ENCODE assay signal across 1 cellular context in the genomic region with DNA sequence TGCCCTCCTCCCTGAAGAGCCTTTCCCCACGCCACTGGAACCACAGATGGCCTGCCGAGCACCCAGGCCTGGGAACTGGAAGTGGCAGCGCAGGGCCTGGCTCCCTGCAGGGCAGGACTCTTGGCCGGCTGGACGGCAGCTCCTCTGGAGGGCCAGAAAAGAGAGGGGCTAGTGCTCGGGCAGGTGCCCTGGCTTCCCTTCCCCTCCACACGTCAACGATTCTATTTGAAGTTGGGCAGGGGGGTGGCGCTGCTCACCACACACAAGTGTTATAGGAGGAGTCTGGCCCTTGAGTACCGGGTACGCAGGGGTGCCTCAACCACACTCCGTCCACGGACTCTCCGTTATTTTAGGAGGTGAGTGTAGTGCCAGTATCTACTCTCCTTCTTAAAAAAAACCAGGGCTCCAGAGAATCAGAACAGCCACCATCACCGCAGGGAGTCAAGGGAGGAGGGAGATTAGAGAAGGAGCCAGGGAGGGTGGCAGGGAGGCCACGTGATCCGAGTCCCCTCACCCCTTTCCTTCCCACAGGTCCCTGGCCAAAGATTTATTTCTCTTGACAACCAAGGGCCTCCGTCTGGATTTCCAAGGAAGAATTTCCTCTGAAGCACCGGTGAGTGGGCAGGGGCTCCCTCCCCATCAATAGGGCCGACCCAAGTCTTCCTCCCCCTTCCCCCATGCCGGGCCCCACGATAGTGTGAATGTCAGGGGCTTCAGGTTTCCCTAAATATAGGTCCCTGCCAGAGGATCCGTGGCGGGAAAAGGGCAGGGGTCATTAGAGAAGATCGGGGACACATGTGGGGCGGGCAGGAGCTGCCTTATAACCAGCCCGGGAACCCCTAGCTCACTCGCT.
TF ChIP-seq lines count a peak whose summit lies in the region.

No MANE protein-coding gene starts in this region.

TF ChIP-seq in HepG2, 621 proteins besides CTCF, POLR2A, EP300 and RAD21 (continued from another document and continues in another):
- TF ChIP-seq ARID5B (CRISPR knock-in tag; IDR thresholded peaks at IDR 0.05) (peak; percentile 63), MED1 (CRISPR knock-in tag; IDR thresholded peaks at IDR 0.05) (peak; percentile 51; the same call in 1 of the 2 replicates), ZNF136 (CRISPR knock-in tag; IDR thresholded peaks at IDR 0.05; ENCODE audit: low read depth) (no peak), AGO2 (optimal IDR thresholded peaks at IDR 0.05; ENCODE audit: low read depth, low read length) (peak; percentile 94), ZNF160 (CRISPR knock-in tag; IDR thresholded peaks at IDR 0.05) (peak; percentile 43), IKZF5 (CRISPR knock-in tag; IDR thresholded peaks at IDR 0.05) (peak; percentile 70; the same call in 1 of the 2 replicates), JUND (CRISPR knock-in tag; IDR thresholded peaks at IDR 0.05) (no peak), ZBTB43 (CRISPR knock-in tag; conservative IDR thresholded peaks at IDR 0.05) (0 out of 2 replicates have a peak, but pooled peaks have one; percentile 51), ZBTB7B (CRISPR knock-in tag; IDR thresholded peaks at IDR 0.05) (peak; percentile 80), ZEB1 (IDR thresholded peaks at IDR 0.05; ENCODE audit: insufficient replicate concordance, low read depth) (peak; percentile 63), PHB2 (IDR thresholded peaks at IDR 0.05; ENCODE audit: partially characterized antibody) (no peak), GTF3A (CRISPR knock-in tag; conservative IDR thresholded peaks at IDR 0.05) (no peak), KAT8 (CRISPR knock-in tag; IDR thresholded peaks at IDR 0.05) (peak; percentile 74), KDM4B (CRISPR knock-in tag; IDR thresholded peaks at IDR 0.05) (no peak; the same call in 1 of the 2 replicates), ZNF614 (CRISPR knock-in tag; IDR thresholded peaks at IDR 0.05; ENCODE audit: borderline replicate concordance) (peak; percentile 85; the same call in 1 of the 2 replicates), ZNF121 (CRISPR knock-in tag; IDR thresholded peaks at IDR 0.05) (no peak), GABPA (IDR thresholded peaks at IDR 0.05; ENCODE audit: low read depth, low read length) (no peak), GABPA (CRISPR knock-in tag; IDR thresholded peaks at IDR 0.05; ENCODE audit: low read depth) (peak; percentile 48; the same call in 1 of the 2 replicates), HNRNPLL (IDR thresholded peaks at IDR 0.05; ENCODE audit: low read depth, low read length, poor library complexity, severe bottlenecking) (peak; percentile 54), IKZF4 (CRISPR knock-in tag; IDR thresholded peaks at IDR 0.05; ENCODE audit: borderline replicate concordance, low read depth, not compliant biosample characterization) (peak; percentile 85), ZNF761 (CRISPR knock-in tag; conservative IDR thresholded peaks at IDR 0.05) (no peak), ZNF710 (CRISPR knock-in tag; IDR thresholded peaks at IDR 0.05; ENCODE audit: borderline replicate concordance) (0 out of 2 replicates have a peak, but pooled peaks have one; percentile 25), ZNF543 (CRISPR knock-in tag; IDR thresholded peaks at IDR 0.05) (no peak; the same call in none of the 2 replicates), MIER2 (CRISPR knock-in tag; IDR thresholded peaks at IDR 0.05) (no peak), ZNF775 (CRISPR knock-in tag; IDR thresholded peaks at IDR 0.05; ENCODE audit: borderline replicate concordance) (peak; percentile 62; the same call in 1 of the 2 replicates), GABPB1 (CRISPR knock-in tag; IDR thresholded peaks at IDR 0.05) (peak; percentile 64), GTF2F1 (IDR thresholded peaks at IDR 0.05; ENCODE audit: low read length) (no peak), CBX5 (CRISPR knock-in tag; IDR thresholded peaks at IDR 0.05; ENCODE audit: borderline replicate concordance) (peak; percentile 47; the same call in 1 of the 2 replicates), THRA (CRISPR knock-in tag; IDR thresholded peaks at IDR 0.05; ENCODE audit: borderline replicate concordance) (0 out of 2 replicates have a peak, but pooled peaks have one; percentile 21), ZNF530 (CRISPR knock-in tag; IDR thresholded peaks at IDR 0.05; ENCODE audit: low read depth) (no peak), SMYD3 (CRISPR knock-in tag; IDR thresholded peaks at IDR 0.05) (no peak), ZNF513 (CRISPR knock-in tag; conservative IDR thresholded peaks at IDR 0.05) (no peak), MYPOP (CRISPR knock-in tag; IDR thresholded peaks at IDR 0.05) (peak; percentile 44; the same call in 1 of the 2 replicates), ATM (IDR thresholded peaks at IDR 0.05; ENCODE audit: borderline replicate concordance) (no peak)
- TF ChIP-seq, protein P1, sequence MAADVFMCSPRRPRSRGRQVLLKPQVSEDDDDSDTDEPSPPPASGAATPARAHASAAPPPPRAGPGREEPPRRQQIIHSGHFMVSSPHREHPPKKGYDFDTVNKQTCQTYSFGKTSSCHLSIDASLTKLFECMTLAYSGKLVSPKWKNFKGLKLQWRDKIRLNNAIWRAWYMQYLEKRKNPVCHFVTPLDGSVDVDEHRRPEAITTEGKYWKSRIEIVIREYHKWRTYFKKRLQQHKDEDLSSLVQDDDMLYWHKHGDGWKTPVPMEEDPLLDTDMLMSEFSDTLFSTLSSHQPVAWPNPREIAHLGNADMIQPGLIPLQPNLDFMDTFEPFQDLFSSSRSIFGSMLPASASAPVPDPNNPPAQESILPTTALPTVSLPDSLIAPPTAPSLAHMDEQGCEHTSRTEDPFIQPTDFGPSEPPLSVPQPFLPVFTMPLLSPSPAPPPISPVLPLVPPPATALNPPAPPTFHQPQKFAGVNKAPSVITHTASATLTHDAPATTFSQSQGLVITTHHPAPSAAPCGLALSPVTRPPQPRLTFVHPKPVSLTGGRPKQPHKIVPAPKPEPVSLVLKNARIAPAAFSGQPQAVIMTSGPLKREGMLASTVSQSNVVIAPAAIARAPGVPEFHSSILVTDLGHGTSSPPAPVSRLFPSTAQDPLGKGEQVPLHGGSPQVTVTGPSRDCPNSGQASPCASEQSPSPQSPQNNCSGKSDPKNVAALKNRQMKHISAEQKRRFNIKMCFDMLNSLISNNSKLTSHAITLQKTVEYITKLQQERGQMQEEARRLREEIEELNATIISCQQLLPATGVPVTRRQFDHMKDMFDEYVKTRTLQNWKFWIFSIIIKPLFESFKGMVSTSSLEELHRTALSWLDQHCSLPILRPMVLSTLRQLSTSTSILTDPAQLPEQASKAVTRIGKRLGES (CRISPR knock-in tag; IDR thresholded peaks at IDR 0.05; ENCODE audit: borderline replicate concordance) = no peak
- TF ChIP-seq, protein P2, sequence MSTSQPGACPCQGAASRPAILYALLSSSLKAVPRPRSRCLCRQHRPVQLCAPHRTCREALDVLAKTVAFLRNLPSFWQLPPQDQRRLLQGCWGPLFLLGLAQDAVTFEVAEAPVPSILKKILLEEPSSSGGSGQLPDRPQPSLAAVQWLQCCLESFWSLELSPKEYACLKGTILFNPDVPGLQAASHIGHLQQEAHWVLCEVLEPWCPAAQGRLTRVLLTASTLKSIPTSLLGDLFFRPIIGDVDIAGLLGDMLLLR (CRISPR knock-in tag; IDR thresholded peaks at IDR 0.05) = 0 out of 2 replicates have a peak, but pooled peaks have one; percentile 63
- TF ChIP-seq, protein P3, sequence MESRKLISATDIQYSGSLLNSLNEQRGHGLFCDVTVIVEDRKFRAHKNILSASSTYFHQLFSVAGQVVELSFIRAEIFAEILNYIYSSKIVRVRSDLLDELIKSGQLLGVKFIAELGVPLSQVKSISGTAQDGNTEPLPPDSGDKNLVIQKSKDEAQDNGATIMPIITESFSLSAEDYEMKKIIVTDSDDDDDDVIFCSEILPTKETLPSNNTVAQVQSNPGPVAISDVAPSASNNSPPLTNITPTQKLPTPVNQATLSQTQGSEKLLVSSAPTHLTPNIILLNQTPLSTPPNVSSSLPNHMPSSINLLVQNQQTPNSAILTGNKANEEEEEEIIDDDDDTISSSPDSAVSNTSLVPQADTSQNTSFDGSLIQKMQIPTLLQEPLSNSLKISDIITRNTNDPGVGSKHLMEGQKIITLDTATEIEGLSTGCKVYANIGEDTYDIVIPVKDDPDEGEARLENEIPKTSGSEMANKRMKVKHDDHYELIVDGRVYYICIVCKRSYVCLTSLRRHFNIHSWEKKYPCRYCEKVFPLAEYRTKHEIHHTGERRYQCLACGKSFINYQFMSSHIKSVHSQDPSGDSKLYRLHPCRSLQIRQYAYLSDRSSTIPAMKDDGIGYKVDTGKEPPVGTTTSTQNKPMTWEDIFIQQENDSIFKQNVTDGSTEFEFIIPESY (CRISPR knock-in tag; IDR thresholded peaks at IDR 0.05) = peak; percentile 22; the same call in 1 of the 2 replicates
